In genomic region chr1:17028662-17029188, GRCh38 we compare ENCODE assay signal across 17 cellular contexts. TPM values are rescaled to one million over a fixed set of nuclear protein-coding genes. Genes with fewer than 3 reads are reported as not detected.
"Had no signal": no experiment of that assay in that cellular context is flagged by ENCODE, and none has a peak within 500 bp of the region (broad histone marks: within the 10 kb centered on the region; RNA-seq: fewer than 3 reads in every experiment).

No MANE protein-coding gene starts in this region.

- H3K4me3 ChIP-seq: esophagus muscularis mucosa, heart left ventricle, thoracic aorta, uterus had no signal

- H3K36me3 ChIP-seq: uterus had no signal

- H3K27me3 ChIP-seq: brain microvascular endothelial cell, esophagus muscularis mucosa, foreskin keratinocyte, heart left ventricle, uterus had no signal

- H3K4me1 ChIP-seq: esophagus muscularis mucosa, foreskin keratinocyte, uterus had no signal

- DNase-seq: activated CD4-positive, alpha-beta T cell treated with anti-CD3 and anti-CD28 coated beads, Interleukin-2, amount 10 ng/mL, durations not matched to agents 24 days and 14 days; activated effector memory CD4-positive, alpha-beta T cell treated with Interleukin-2 at 50 U/mL for 16 hours; activated T-cell treated with anti-CD3 and anti-CD28 coated beads for 4 hours; amniotic stem cell; brain microvascular endothelial cell; cerebellar nuclear complex; dermis blood vessel endothelial cell; foreskin keratinocyte; heart left ventricle; mesenchymal stem cell; nephron progenitor cell; stimulated activated CD4-positive, alpha-beta T cell treated with anti-CD3 and anti-CD28 coated beads, Interleukin-15, amount 100 ng/mL, for 24 hours; stimulated activated CD4-positive, alpha-beta T cell treated with anti-CD3 and anti-CD28 coated beads, Interleukin-4, amount 100 ng/mL, for 24 hours; T-cell; uterus had no signal

- H3K9me3 ChIP-seq: esophagus muscularis mucosa, heart left ventricle, thoracic aorta, uterus had no signal

- H3K27ac ChIP-seq: brain microvascular endothelial cell, esophagus muscularis mucosa, foreskin keratinocyte, heart left ventricle, thoracic aorta, uterus had no signal

RNA-seq across cellular contexts. Expression of gene MFAP2, which starts 48.3 kb away (rescaled TPM):
- total RNA-seq: activated CD4-positive, alpha-beta T cell treated with anti-CD3 and anti-CD28 coated beads, Interleukin-2, amount 10 ng/mL, durations not matched to agents 24 days and 14 days; T-cell had no signal
